Comparison of ENCODE assay signal across 9 cellular contexts in genomic region chrX:133838761-133839676, GRCh38.
DNase-seq lines count a peak whose midpoint lies in the region; ATAC-seq and FAIRE-seq lines count a peak whose summit lies in the region.
"Had no signal": no experiment of that assay in that cellular context is flagged by ENCODE, and none has a peak within 500 bp of the region (broad histone marks: within the 10 kb centered on the region; RNA-seq: fewer than 3 reads in every experiment).

No MANE protein-coding gene starts in this region.

- no peak overlapping the region for H3K27ac Mint-ChIP-seq in effector memory CD8-positive, alpha-beta T cell
- H3K27ac Mint-ChIP-seq in naive B cell = no peak overlapping the region

- no peaks in the 10 kb centered on the region for H3K9me3 Mint-ChIP-seq in effector memory CD8-positive, alpha-beta T cell
- peaks cover 0 to 1% (median 0%) of the 10 kb centered on the region in 7 donors for H3K9me3 Mint-ChIP-seq in naive B cell

- H3K9me3 ChIP-seq in SJSA1 (replicated peaks) = no peaks in the 10 kb centered on the region

- no peaks in the 10 kb centered on the region for H3K27me3 ChIP-seq in SJSA1 (replicated peaks)

- DNase-seq in COLO668 (lab: John Stamatoyannopoulos, UW; ENCODE audit: unreplicated experiment) (peak; percentile 20), GM18507 (ENCODE audit: extremely low spot score, insufficient read length, low read depth) (no peak), SJSA1 (ENCODE audit: low read depth in 1 of 2, low spot score in 2 of 2) (peak; percentile 37 to 43), naive B cell (peak; percentile 27), NCI-H1048 (lab: John Stamatoyannopoulos, UW) (no peak), T1000 (lab: John Stamatoyannopoulos, UW) (no peak)
- DNase-seq in effector memory CD8-positive, alpha-beta T cell = peak; percentile 1 to 6 (median 5)
- no peak for DNase-seq in activated CD4-positive, CD25-positive, alpha-beta regulatory T cell treated with anti-CD3 and anti-CD28 coated beads, Interleukin-2, amount 50 U/mL, for 72 hours

- H3K27me3 Mint-ChIP-seq in effector memory CD8-positive, alpha-beta T cell = no peaks in the 10 kb centered on the region
- H3K27me3 Mint-ChIP-seq in naive B cell = peaks cover 0 to 4% (median 2%) of the 10 kb centered on the region in 3 donors

- no peaks in the 10 kb centered on the region for H3K4me1 Mint-ChIP-seq in effector memory CD8-positive, alpha-beta T cell (ENCODE audit: low read depth in 2 of 2)
- H3K4me1 Mint-ChIP-seq in naive B cell = peaks cover 0 to 4% (median 0%) of the 10 kb centered on the region in 3 donors

- no peak overlapping the region for H3K4me3 ChIP-seq in SJSA1
- H3K4me3 ChIP-seq: skin epidermis had no signal

- no peak for ATAC-seq in effector memory CD8-positive, alpha-beta T cell (replicated peaks)
- ATAC-seq in naive B cell (ENCODE audit: low read depth in 2 of 2) = no peak

- no peaks in the 10 kb centered on the region for H3K36me3 ChIP-seq in SJSA1

- no peak overlapping the region for H3K27ac ChIP-seq in SJSA1
- H3K27ac ChIP-seq: skin epidermis had no signal

- peak; percentile 58 for FAIRE-seq in GM18507 (lab: Jason Lieb, UNC)

- no peak overlapping the region for H3K4me3 Mint-ChIP-seq in effector memory CD8-positive, alpha-beta T cell
- no peak overlapping the region for H3K4me3 Mint-ChIP-seq in naive B cell

- no peaks in the 10 kb centered on the region for H3K36me3 Mint-ChIP-seq in effector memory CD8-positive, alpha-beta T cell (ENCODE audit: insufficient read depth)
- no peaks in the 10 kb centered on the region for H3K36me3 Mint-ChIP-seq in naive B cell

- no peaks in the 10 kb centered on the region for H3K4me1 ChIP-seq in SJSA1 (replicated peaks)

Comparison
In these comparisons a context has a peak if more than half of its experiments do, and no peak if none do; other contexts are left out.
1. DNase-seq: peak in COLO668 (single experiment), SJSA1 (2 of 2), effector memory CD8-positive, alpha-beta T cell (3 of 3) and naive B cell (single experiment); none in GM18507 (single experiment), activated CD4-positive, CD25-positive, alpha-beta regulatory T cell treated with anti-CD3 and anti-CD28 coated beads, Interleukin-2, amount 50 U/mL, for 72 hours (single experiment), NCI-H1048 (single experiment) and T1000 (single experiment).